In genomic region chr10:124152781-124153600, GRCh38 we compare ENCODE assay signal across 8 cellular contexts. TPM values are rescaled to one million over a fixed set of nuclear protein-coding genes. Genes with fewer than 3 reads are reported as not detected.
DNase-seq lines count a peak whose midpoint lies in the region; ATAC-seq and TF ChIP-seq lines count a peak whose summit lies in the region.

No MANE protein-coding gene starts in this region.

- H3K9me3 ChIP-seq in OCI-LY3 (ENCODE audit: insufficient read depth, low read length) (no peaks in the 10 kb centered on the region), hepatocyte (ENCODE audit: low read depth) (no peaks in the 10 kb centered on the region), spleen (no peaks in the 10 kb centered on the region)

- H4K20me1 ChIP-seq in OCI-LY3 (ENCODE audit: insufficient read depth, low read length) (no peaks in the 10 kb centered on the region), hepatocyte (ENCODE audit: insufficient read depth, poor library complexity, severe bottlenecking) (no peaks in the 10 kb centered on the region)

- H3K4me2 ChIP-seq in OCI-LY3 (ENCODE audit: low read length) (peak overlapping the region; percentile 57), hepatocyte (peak overlapping the region; percentile 70)

- H3K9me3 Mint-ChIP-seq in activated naive CD8-positive, alpha-beta T cell treated with anti-CD3 and anti-CD28 coated beads, Interleukin-2, amount 10 ng/mL, durations not matched to agents 7 days and 5 days, result peaks cover 7% of the 10 kb centered on the region

- 57% methylated on average over 21 of the region's 25 CpGs for WGBS in hepatocyte (ENCODE audit: low lambda C conversion rate, missing lambda C conversion rate)
- WGBS in spleen, 5 donors, result 5 to 26% (median 19%) methylated on average over 14 to 25 of the region's 25 CpGs

- H3K9ac ChIP-seq in OCI-LY3 (ENCODE audit: low read length), result no peak overlapping the region

- H3K79me2 ChIP-seq in OCI-LY3 (ENCODE audit: low read length), result no peaks in the 10 kb centered on the region
- H3K79me2 ChIP-seq in hepatocyte, result no peaks in the 10 kb centered on the region

- H3K27ac ChIP-seq in C4-2B, result peak overlapping the region; percentile 82
- no peak overlapping the region for H3K27ac ChIP-seq in OCI-LY3 (ENCODE audit: low read length)
- H3K27ac ChIP-seq in hepatocyte, result peak overlapping the region; percentile 65
- H3K27ac ChIP-seq in spleen, result peak overlapping the region in 7 of 8 donors; percentile 63 to 94 (median 73)

- ATAC-seq in GM19438 (IDR thresholded peaks at IDR 0.05; ENCODE audit: low read depth, unreplicated experiment) (peak; percentile 86), HG03571 (IDR thresholded peaks at IDR 0.05; ENCODE audit: unreplicated experiment) (peak; percentile 77)
- peak; percentile 83 for ATAC-seq in activated naive CD8-positive, alpha-beta T cell treated with anti-CD3 and anti-CD28 coated beads, Interleukin-2, amount 10 ng/mL, durations not matched to agents 7 days and 5 days (ENCODE audit: low read depth)

- peaks cover 15% of the 10 kb centered on the region for H3K4me1 Mint-ChIP-seq in activated naive CD8-positive, alpha-beta T cell treated with anti-CD3 and anti-CD28 coated beads, Interleukin-2, amount 10 ng/mL, durations not matched to agents 7 days and 5 days

- H3K36me3 ChIP-seq in OCI-LY3 (replicated peaks; ENCODE audit: low read depth, low read length) (no peaks in the 10 kb centered on the region), hepatocyte (replicated peaks; ENCODE audit: insufficient read depth, low read depth) (no peaks in the 10 kb centered on the region), spleen (no peaks in the 10 kb centered on the region)

- peak in 1 of 3 donors; percentile 57 for TF ChIP-seq POLR2A in spleen (IDR thresholded peaks at IDR 0.05)

- peak; percentile 54 for DNase-seq in activated naive CD8-positive, alpha-beta T cell treated with anti-CD3 and anti-CD28 coated beads, Interleukin-2, amount 10 ng/mL, durations not matched to agents 7 days and 5 days
- DNase-seq in hepatocyte (ENCODE audit: low spot score), result peak; percentile 75
- peak; percentile 88 for DNase-seq in spleen
- no peak for DNase-seq in cortex of kidney (lab: John Stamatoyannopoulos, UW)

- no peak overlapping the region for H3K27ac Mint-ChIP-seq in activated naive CD8-positive, alpha-beta T cell treated with anti-CD3 and anti-CD28 coated beads, Interleukin-2, amount 10 ng/mL, durations not matched to agents 7 days and 5 days

- H3K4me3 ChIP-seq in OCI-LY3 (ENCODE audit: low read length) (peak overlapping the region; percentile 18; the same call in 1 of the 2 replicates), hepatocyte (no peak overlapping the region), spleen (peak overlapping the region in 2 of 8 donors; percentile 6 to 56)

- H3K36me3 Mint-ChIP-seq in activated naive CD8-positive, alpha-beta T cell treated with anti-CD3 and anti-CD28 coated beads, Interleukin-2, amount 10 ng/mL, durations not matched to agents 7 days and 5 days, result no peaks in the 10 kb centered on the region

- no peaks in the 10 kb centered on the region for H3K9me2 ChIP-seq in hepatocyte (replicated peaks; ENCODE audit: insufficient read depth)

- H2AFZ ChIP-seq in OCI-LY3 (ENCODE audit: low read depth, low read length), result 0 out of 2 replicates have a peak overlapping the region, but pooled peaks have one; percentile 46
- peak overlapping the region; percentile 6 for H2AFZ ChIP-seq in hepatocyte

- H3K27me3 Mint-ChIP-seq in activated naive CD8-positive, alpha-beta T cell treated with anti-CD3 and anti-CD28 coated beads, Interleukin-2, amount 10 ng/mL, durations not matched to agents 7 days and 5 days, result peaks cover 34% of the 10 kb centered on the region

- POLR2A ChIA-PET in activated naive CD8-positive, alpha-beta T cell treated with anti-CD3 and anti-CD28 coated beads, Interleukin-2, amount 10 ng/mL, durations not matched to agents 7 days and 5 days (lab: Charles Lee), result no interaction called here

- H3K27me3 ChIP-seq in OCI-LY3 (ENCODE audit: low read depth, low read length), result no peaks in the 10 kb centered on the region
- no peaks in the 10 kb centered on the region for H3K27me3 ChIP-seq in hepatocyte
- H3K27me3 ChIP-seq in spleen (replicated peaks in 1 of 7), result peaks cover 0 to 8% (median 0%) of the 10 kb centered on the region in 7 donors

- H3K4me1 ChIP-seq in OCI-LY3 (ENCODE audit: low read length), result peaks cover 24% of the 10 kb centered on the region
- peaks cover 8% of the 10 kb centered on the region for H3K4me1 ChIP-seq in hepatocyte (ENCODE audit: insufficient read depth)
- peaks cover 22 to 69% (median 52%) of the 10 kb centered on the region in 6 donors for H3K4me1 ChIP-seq in spleen

- H3K4me3 Mint-ChIP-seq in activated naive CD8-positive, alpha-beta T cell treated with anti-CD3 and anti-CD28 coated beads, Interleukin-2, amount 10 ng/mL, durations not matched to agents 7 days and 5 days, result no peak overlapping the region

- intact Hi-C loops in spleen (cut with DNase I; ENCODE audit: low total_unique reads), result no loop called here

- TF ChIP-seq CTCF in C4-2B (conservative IDR thresholded peaks at IDR 0.05) (no peak), OCI-LY3 (IDR thresholded peaks at IDR 0.05; ENCODE audit: low read depth, low read length) (no peak), hepatocyte (IDR thresholded peaks at IDR 0.05; ENCODE audit: poor library complexity) (no peak), spleen (IDR thresholded peaks at IDR 0.05 in 8 of 11, conservative IDR thresholded peaks at IDR 0.05 in 3 of 11) (peak in 1 of 11 experiments; percentile 23)

RNA-seq across cellular contexts. Expression of gene CHST15, which starts 59.6 kb away (rescaled TPM):
- total RNA-seq in activated naive CD8-positive, alpha-beta T cell treated with anti-CD3 and anti-CD28 coated beads, Interleukin-2, amount 10 ng/mL, durations not matched to agents 7 days and 5 days, result under 1 TPM; 0.28 to 0.60 TPM
- total RNA-seq in hepatocyte (4.1 and 4.5 TPM in 2 replicates), spleen (100 to 1,000 TPM in 6 of 7 donors, 10 to 100 TPM in 1; 78.3 to 133 (median 107) TPM)
- polyA plus RNA-seq in hepatocyte (3.9 and 4.4 TPM in 2 replicates), spleen (10 to 100 TPM in 1 of 3 donors, 1 to 10 TPM in 2; 6.1 to 10.6 (median 6.3) TPM)

Comparison
In these comparisons a context has a peak if more than half of its experiments do, and no peak if none do; other contexts are left out.
1. RNA of gene CHST15, which starts 59.6 kb away (total RNA-seq): 78.3 to 133 TPM in spleen; 4.1 to 4.5 TPM in hepatocyte and 0.28 to 0.60 TPM in activated naive CD8-positive, alpha-beta T cell treated with anti-CD3 and anti-CD28 coated beads, Interleukin-2, amount 10 ng/mL, durations not matched to agents 7 days and 5 days; every median in the first group is over 10 times any median in the second.
2. Peak in every context shown above with its lines, with median percentiles within 50 percentile points of each other: ATAC-seq.